In the genomic region with DNA sequence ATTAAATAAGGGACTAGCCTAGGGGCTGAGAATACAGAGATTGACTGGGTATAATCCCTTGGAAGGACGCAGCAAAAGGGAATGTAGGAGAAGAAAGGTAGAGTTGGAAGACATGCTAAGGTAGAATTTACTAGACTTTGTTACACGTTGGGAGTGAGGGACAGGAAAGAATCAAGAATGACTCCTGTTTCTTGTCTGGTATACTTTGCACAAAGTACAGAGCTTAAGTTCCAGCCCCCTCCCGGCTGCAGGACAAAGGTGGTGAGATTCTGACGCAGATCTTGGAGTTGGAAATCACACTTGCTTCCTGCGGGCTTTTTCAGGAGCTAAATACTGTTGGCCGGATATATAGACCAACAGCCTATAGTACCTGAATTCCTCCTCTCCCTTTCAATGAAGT, we compare ENCODE assay signal across 8 cellular contexts. TPM values are rescaled to one million over a fixed set of nuclear protein-coding genes. Genes with fewer than 3 reads are reported as not detected.
DNase-seq lines count a peak whose midpoint lies in the region; ATAC-seq and TF ChIP-seq lines count a peak whose summit lies in the region.

No MANE protein-coding gene starts in this region.

- TF ChIP-seq POLR2A in IMR-90 (IDR thresholded peaks at IDR 0.05; ENCODE audit: low read depth, low read length): no peak

- H3K79me2 ChIP-seq in ACC112 (ENCODE audit: control insufficient read depth, insufficient read depth, low read length, unreplicated experiment): no peaks in the 10 kb centered on the region

- H3K79me1 ChIP-seq in IMR-90 (ENCODE audit: low read depth in 1 of 2, low read length in 2 of 2): no peaks in the 10 kb centered on the region

- no peaks in the 10 kb centered on the region for H4K20me1 ChIP-seq in IMR-90 (ENCODE audit: insufficient read depth, low read length)

- H3K4me1 ChIP-seq in ACC112 (ENCODE audit: control insufficient read depth, insufficient read depth, low read length, unreplicated experiment): no peaks in the 10 kb centered on the region
- H3K4me1 ChIP-seq in IMR-90 (ENCODE audit: control insufficient read depth, insufficient read depth, low read length): no peaks in the 10 kb centered on the region
- no peaks in the 10 kb centered on the region for H3K4me1 ChIP-seq in muscle layer of colon (ENCODE audit: insufficient read depth, low read length)
- H3K4me1 ChIP-seq in effector memory CD4-positive, alpha-beta T cell (ENCODE audit: control insufficient read depth, insufficient read depth, low read length, poor library complexity, severe bottlenecking): peaks cover 6% of the 10 kb centered on the region

- no peaks in the 10 kb centered on the region for H3K36me3 ChIP-seq in ACC112 (ENCODE audit: insufficient read depth, low read length)
- H3K36me3 ChIP-seq in IMR-90 (ENCODE audit: control insufficient read depth, insufficient read depth, low read length): no peaks in the 10 kb centered on the region
- no peaks in the 10 kb centered on the region for H3K36me3 ChIP-seq in muscle layer of colon (ENCODE audit: insufficient read depth, low read length)
- H3K36me3 ChIP-seq in effector memory CD4-positive, alpha-beta T cell (ENCODE audit: control insufficient read depth, insufficient read depth, low read length): no peaks in the 10 kb centered on the region

- H2BK20ac ChIP-seq in IMR-90 (ENCODE audit: low read depth, low read length): no peak overlapping the region

- H3K4ac ChIP-seq in IMR-90 (ENCODE audit: low read depth, low read length): no peak overlapping the region

- POLR2A ChIA-PET in IMR-90 (lab: Charles Lee; ENCODE audit: unreplicated experiment): no interaction called here

- no peak overlapping the region for H2BK15ac ChIP-seq in IMR-90 (ENCODE audit: low read depth, low read length)

- intact Hi-C loops in IMR-90 (cut with micrococcal nuclease): loop anchor here (10.0 kb wide), 1 partner anchor 197 kb away; no protein-coding TSS in a partner anchor

- no peak for TF ChIP-seq RAD21 in IMR-90 (IDR thresholded peaks at IDR 0.05; ENCODE audit: low read length)

- H2BK120ac ChIP-seq in IMR-90 (ENCODE audit: low read depth, low read length): no peak overlapping the region

- no peak overlapping the region for H4K5ac ChIP-seq in IMR-90 (ENCODE audit: low read depth, low read length)

- H2AK9ac ChIP-seq in IMR-90 (replicated peaks; ENCODE audit: low read depth, low read length, poor library complexity): no peak overlapping the region

- peak overlapping the region; percentile 81 for H3K4me3 ChIP-seq in ACC112 (ENCODE audit: low read depth, low read length)
- peak overlapping the region; percentile 67; the same call in 1 of the 2 replicates for H3K4me3 ChIP-seq in IMR-90 (ENCODE audit: insufficient read depth, low read depth, low read length)
- H3K4me3 ChIP-seq in cardiac fibroblast (replicated peaks in 1 of 2; ENCODE audit: low read depth in 2 of 2, low read length in 2 of 2): peak overlapping the region; percentile 93 to 94
- peak overlapping the region; percentile 74 to 95 for H3K4me3 ChIP-seq in muscle layer of colon (ENCODE audit: low read depth in 1 of 2, low read length in 2 of 2)
- no peak overlapping the region for H3K4me3 ChIP-seq in effector memory CD4-positive, alpha-beta T cell (ENCODE audit: insufficient read depth, low read depth, low read length, poor library complexity, severe bottlenecking)

- peak overlapping the region; percentile 72; the same call in 1 of the 2 replicates for H3K23ac ChIP-seq in IMR-90 (ENCODE audit: low read depth, low read length)

- H3K27me3 ChIP-seq in ACC112 (ENCODE audit: insufficient read depth, low read length) (no peaks in the 10 kb centered on the region), IMR-90 (ENCODE audit: control insufficient read depth, insufficient read depth, low read length) (no peaks in the 10 kb centered on the region), muscle layer of colon (ENCODE audit: control insufficient read depth in 1 of 2, insufficient read depth in 2 of 2, low read length in 2 of 2) (no peaks in the 10 kb centered on the region)
- H3K27me3 ChIP-seq in effector memory CD4-positive, alpha-beta T cell (replicated peaks; ENCODE audit: control insufficient read depth, insufficient read depth, low read length, poor library complexity, severe bottlenecking): no peaks in the 10 kb centered on the region

- no peak overlapping the region for H3K18ac ChIP-seq in IMR-90 (ENCODE audit: low read depth, low read length)

- H3K9me3 ChIP-seq in IMR-90 (ENCODE audit: control insufficient read depth, insufficient read depth, low read length) (no peaks in the 10 kb centered on the region), muscle layer of colon (ENCODE audit: low read length) (no peaks in the 10 kb centered on the region)
- H3K9me3 ChIP-seq in effector memory CD4-positive, alpha-beta T cell (ENCODE audit: control insufficient read depth, low read length): no peaks in the 10 kb centered on the region

- no peak for ATAC-seq in IMR-90 (ENCODE audit: low read depth)

- H3K9ac ChIP-seq in IMR-90 (ENCODE audit: low read depth, low read length) (no peak overlapping the region; the same call in 1 of the 2 replicates), muscle layer of colon (ENCODE audit: low read length) (no peak overlapping the region)

- no peak overlapping the region for H3K14ac ChIP-seq in IMR-90 (replicated peaks; ENCODE audit: low read depth, low read length)

- BruUV-seq in IMR-90 (replicated peaks; lab: Mats Ljungman, UMichigan): no TSS peak

- peak overlapping the region; percentile 81 for H3K4me2 ChIP-seq in IMR-90 (ENCODE audit: low read depth, low read length)

- no peaks in the 10 kb centered on the region for H3K9me1 ChIP-seq in IMR-90 (ENCODE audit: insufficient read depth, low read length)

- in situ Hi-C loops in IMR-90 (cut with MboI; ENCODE audit: low sequenced_read_pairs): no loop called here

- TF ChIP-seq CTCF in IMR-90 (conservative IDR thresholded peaks at IDR 0.05; ENCODE audit: low read depth, low read length) (no peak), cardiac fibroblast (IDR thresholded peaks at IDR 0.05; ENCODE audit: low read depth, low read length) (no peak)

- 80% methylated on average over 1 of the region's 6 CpGs; no CpG with 5 or more reads in 1 of the 2 experiments for WGBS in IMR-90 (ENCODE audit: extremely low coverage in 2 of 2, insufficient read length in 1 of 2), 2 experiments

- DNase-seq in IMR-90: no peak
- DNase-seq in cardiac fibroblast (ENCODE audit: low read depth in 2 of 2): no peak
- no peak for DNase-seq in effector memory CD4-positive, alpha-beta T cell
- no peak for DNase-seq in NCI-H1930 (lab: John Stamatoyannopoulos, UW)
- no peak for DNase-seq in NCI-H2196 treated with DMSO at 0.1 percent for 48 hours (lab: John Stamatoyannopoulos, UW; ENCODE audit: unreplicated experiment)
- DNase-seq in activated CD4-positive, CD25-positive, alpha-beta regulatory T cell treated with anti-CD3 and anti-CD28 coated beads, Interleukin-2, amount 50 U/mL, for 72 hours: no peak

- peak overlapping the region; percentile 70 for H2AFZ ChIP-seq in ACC112 (ENCODE audit: low read length, unreplicated experiment)
- peak overlapping the region; percentile 99 for H2AFZ ChIP-seq in IMR-90 (replicated peaks; ENCODE audit: low read length, poor library complexity)

- H3K27ac ChIP-seq in ACC112 (ENCODE audit: low read depth, low read length) (no peak overlapping the region), IMR-90 (ENCODE audit: insufficient read depth, low read length) (no peak overlapping the region), muscle layer of colon (ENCODE audit: low read depth, low read length) (no peak overlapping the region)
- no peak overlapping the region for H3K27ac ChIP-seq in effector memory CD4-positive, alpha-beta T cell (ENCODE audit: insufficient read depth, low read length, poor library complexity, severe bottlenecking)

- dilution Hi-C loops in IMR-90 (cut with HindIII; ENCODE audit: low sequenced_read_pairs, unreplicated experiment): no loop called here

- peak overlapping the region; percentile 1 to 10; a peak in 1 of 4 replicates for H4K8ac ChIP-seq in IMR-90 (ENCODE audit: low read depth in 2 of 2, low read length in 2 of 2)

- no peak overlapping the region for H3K56ac ChIP-seq in IMR-90 (ENCODE audit: extremely low read depth, insufficient read depth, low read length)

- H4K91ac ChIP-seq in IMR-90 (ENCODE audit: insufficient read depth, low read depth, low read length): no peak overlapping the region

- CTCF ChIA-PET in IMR-90 (lab: Yijun Ruan, JAX): no interaction called here

- no peak overlapping the region for H2AK5ac ChIP-seq in IMR-90 (ENCODE audit: low read depth, low read length)

- H2BK5ac ChIP-seq in IMR-90 (ENCODE audit: low read depth, low read length, poor library complexity, severe bottlenecking): no peak overlapping the region

TF ChIP-seq in IMR-90, 13 proteins besides CTCF, POLR2A, EP300 and RAD21 (continues in another document):
- TF ChIP-seq CHD1 (IDR thresholded peaks at IDR 0.05; ENCODE audit: low read depth, low read length) (no peak), MAZ (IDR thresholded peaks at IDR 0.05; ENCODE audit: borderline replicate concordance, low read depth, low read length) (no peak), FOS (IDR thresholded peaks at IDR 0.05; ENCODE audit: low read depth, low read length) (no peak), BHLHE40 (IDR thresholded peaks at IDR 0.05; ENCODE audit: low read depth, low read length) (no peak), CEBPB (IDR thresholded peaks at IDR 0.05; ENCODE audit: low read depth, low read length) (no peak), NFE2L2 (IDR thresholded peaks at IDR 0.05; ENCODE audit: low read depth, low read length) (no peak), RFX5 (IDR thresholded peaks at IDR 0.05; ENCODE audit: low read depth, low read length) (no peak)
- TF ChIP-seq, protein P1, sequence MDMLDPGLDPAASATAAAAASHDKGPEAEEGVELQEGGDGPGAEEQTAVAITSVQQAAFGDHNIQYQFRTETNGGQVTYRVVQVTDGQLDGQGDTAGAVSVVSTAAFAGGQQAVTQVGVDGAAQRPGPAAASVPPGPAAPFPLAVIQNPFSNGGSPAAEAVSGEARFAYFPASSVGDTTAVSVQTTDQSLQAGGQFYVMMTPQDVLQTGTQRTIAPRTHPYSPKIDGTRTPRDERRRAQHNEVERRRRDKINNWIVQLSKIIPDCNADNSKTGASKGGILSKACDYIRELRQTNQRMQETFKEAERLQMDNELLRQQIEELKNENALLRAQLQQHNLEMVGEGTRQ (IDR thresholded peaks at IDR 0.05; ENCODE audit: low read depth, low read length): no peak

RNA-seq across cellular contexts. Expression of a gene that starts 0.9 kb away (rescaled TPM):
- 3.9 and 5.6 TPM in 2 replicates for total RNA-seq in IMR-90 (2012; rRNA removed)
- 2.7 and 3.8 TPM in 2 replicates for polyA plus RNA-seq in IMR-90 (2012; rRNA removed)
- 1.8 and 4.0 TPM in 2 replicates for polyA plus RNA-seq in IMR-90 (2012; cell fraction: cytosol; rRNA removed)
- polyA plus RNA-seq in IMR-90 (2012; cell fraction: nucleus; rRNA removed; ENCODE audit: low replicate concordance): 0.62 and 2.6 TPM in 2 replicates

RNA-seq across cellular contexts. Expression of a gene that starts 32.0 kb away (rescaled TPM):
- 208 and 344 TPM in 2 replicates for total RNA-seq in IMR-90 (2012; rRNA removed)
- 209 and 239 TPM in 2 replicates for polyA plus RNA-seq in IMR-90 (2012; rRNA removed)
- polyA plus RNA-seq in IMR-90 (2012; cell fraction: cytosol; rRNA removed): 32.0 and 58.7 TPM in 2 replicates
- 12.2 and 107 TPM in 2 replicates for polyA plus RNA-seq in IMR-90 (2012; cell fraction: nucleus; rRNA removed; ENCODE audit: low replicate concordance)

RNA-seq across cellular contexts. Expression of a gene that starts 57.0 kb away (rescaled TPM):
- total RNA-seq in IMR-90 (2012; rRNA removed): 0.54 and 1.4 TPM in 2 replicates
- 0.53 and 0.94 TPM in 2 replicates for polyA plus RNA-seq in IMR-90 (2012; rRNA removed)
- 0.03 and 0.09 TPM in 2 replicates for polyA plus RNA-seq in IMR-90 (2012; cell fraction: cytosol; rRNA removed)
- polyA plus RNA-seq in IMR-90 (2012; cell fraction: nucleus; rRNA removed; ENCODE audit: low replicate concordance): 0.02 and 0.18 TPM in 2 replicates
